1 cellular context compared by ENCODE assay signal in genomic region chr22:42955842-42956241, GRCh38.
TF ChIP-seq lines count a peak whose summit lies in the region.

No MANE protein-coding gene starts in this region.

TF ChIP-seq in H1, 55 proteins besides CTCF, POLR2A, EP300 and RAD21:
- TF ChIP-seq MAFK (IDR thresholded peaks at IDR 0.05; ENCODE audit: low read depth, low read length) (peak; percentile 76; the same call in 1 of the 2 replicates), SRF (IDR thresholded peaks at IDR 0.05; ENCODE audit: low read depth, low read length) (no peak)
